ENCODE assay signal across 1 cellular context in the genomic region with DNA sequence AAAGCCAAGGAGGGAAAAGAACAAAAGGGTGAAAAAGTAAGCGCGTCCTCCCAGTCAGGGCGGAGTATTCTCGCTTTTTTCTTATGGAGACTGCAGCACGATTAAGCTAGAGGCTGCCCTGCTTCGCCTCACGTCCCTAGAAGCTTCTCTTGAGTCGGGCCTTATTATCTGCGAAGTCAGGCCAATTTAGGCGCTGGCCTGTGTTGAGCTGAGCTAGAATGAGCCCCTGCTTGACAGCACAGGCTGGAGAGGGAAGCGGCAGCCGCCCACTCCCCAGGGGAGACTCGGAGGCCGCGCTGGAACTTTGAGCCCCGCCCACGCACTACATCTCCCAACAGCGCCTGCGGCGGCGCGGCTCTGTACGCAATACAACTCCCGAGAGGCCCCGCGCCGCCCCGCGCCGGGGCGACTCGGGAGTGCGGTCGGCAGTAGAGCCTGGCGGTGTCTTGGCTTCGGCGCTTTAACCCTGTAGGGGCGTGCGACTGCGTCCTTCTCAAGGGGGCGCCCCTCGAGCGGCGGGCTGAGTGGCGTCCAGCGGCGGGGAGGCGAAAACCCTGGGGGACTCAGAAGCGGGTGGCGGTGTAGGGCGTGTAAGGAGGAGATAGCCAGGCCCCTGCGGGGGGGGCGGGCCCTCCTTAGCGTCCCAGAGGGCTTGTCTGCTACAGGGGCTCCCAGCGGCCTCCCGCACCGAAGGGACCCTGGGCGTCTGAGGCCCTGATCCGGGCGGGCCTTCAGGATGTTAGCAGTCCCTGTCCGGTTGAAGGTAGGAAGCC.
TF ChIP-seq lines count a peak whose summit lies in the region.

No MANE protein-coding gene starts in this region.

TF ChIP-seq in HepG2, 621 proteins besides CTCF, POLR2A, EP300 and RAD21 (continued from another document and continues in another):
- TF ChIP-seq, protein P1, sequence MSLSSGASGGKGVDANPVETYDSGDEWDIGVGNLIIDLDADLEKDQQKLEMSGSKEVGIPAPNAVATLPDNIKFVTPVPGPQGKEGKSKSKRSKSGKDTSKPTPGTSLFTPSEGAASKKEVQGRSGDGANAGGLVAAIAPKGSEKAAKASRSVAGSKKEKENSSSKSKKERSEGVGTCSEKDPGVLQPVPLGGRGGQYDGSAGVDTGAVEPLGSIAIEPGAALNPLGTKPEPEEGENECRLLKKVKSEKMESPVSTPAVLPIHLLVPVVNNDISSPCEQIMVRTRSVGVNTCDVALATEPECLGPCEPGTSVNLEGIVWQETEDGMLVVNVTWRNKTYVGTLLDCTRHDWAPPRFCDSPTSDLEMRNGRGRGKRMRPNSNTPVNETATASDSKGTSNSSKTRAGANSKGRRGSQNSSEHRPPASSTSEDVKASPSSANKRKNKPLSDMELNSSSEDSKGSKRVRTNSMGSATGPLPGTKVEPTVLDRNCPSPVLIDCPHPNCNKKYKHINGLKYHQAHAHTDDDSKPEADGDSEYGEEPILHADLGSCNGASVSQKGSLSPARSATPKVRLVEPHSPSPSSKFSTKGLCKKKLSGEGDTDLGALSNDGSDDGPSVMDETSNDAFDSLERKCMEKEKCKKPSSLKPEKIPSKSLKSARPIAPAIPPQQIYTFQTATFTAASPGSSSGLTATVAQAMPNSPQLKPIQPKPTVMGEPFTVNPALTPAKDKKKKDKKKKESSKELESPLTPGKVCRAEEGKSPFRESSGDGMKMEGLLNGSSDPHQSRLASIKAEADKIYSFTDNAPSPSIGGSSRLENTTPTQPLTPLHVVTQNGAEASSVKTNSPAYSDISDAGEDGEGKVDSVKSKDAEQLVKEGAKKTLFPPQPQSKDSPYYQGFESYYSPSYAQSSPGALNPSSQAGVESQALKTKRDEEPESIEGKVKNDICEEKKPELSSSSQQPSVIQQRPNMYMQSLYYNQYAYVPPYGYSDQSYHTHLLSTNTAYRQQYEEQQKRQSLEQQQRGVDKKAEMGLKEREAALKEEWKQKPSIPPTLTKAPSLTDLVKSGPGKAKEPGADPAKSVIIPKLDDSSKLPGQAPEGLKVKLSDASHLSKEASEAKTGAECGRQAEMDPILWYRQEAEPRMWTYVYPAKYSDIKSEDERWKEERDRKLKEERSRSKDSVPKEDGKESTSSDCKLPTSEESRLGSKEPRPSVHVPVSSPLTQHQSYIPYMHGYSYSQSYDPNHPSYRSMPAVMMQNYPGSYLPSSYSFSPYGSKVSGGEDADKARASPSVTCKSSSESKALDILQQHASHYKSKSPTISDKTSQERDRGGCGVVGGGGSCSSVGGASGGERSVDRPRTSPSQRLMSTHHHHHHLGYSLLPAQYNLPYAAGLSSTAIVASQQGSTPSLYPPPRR (CRISPR knock-in tag; IDR thresholded peaks at IDR 0.05; ENCODE audit: borderline replicate concordance): 0 out of 2 replicates have a peak, but pooled peaks have one; percentile 58
- TF ChIP-seq, protein P2, sequence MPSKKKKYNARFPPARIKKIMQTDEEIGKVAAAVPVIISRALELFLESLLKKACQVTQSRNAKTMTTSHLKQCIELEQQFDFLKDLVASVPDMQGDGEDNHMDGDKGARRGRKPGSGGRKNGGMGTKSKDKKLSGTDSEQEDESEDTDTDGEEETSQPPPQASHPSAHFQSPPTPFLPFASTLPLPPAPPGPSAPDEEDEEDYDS (CRISPR knock-in tag; IDR thresholded peaks at IDR 0.05): peak; percentile 45; the same call in 1 of the 2 replicates
- TF ChIP-seq HNF4G (IDR thresholded peaks at IDR 0.05; ENCODE audit: borderline replicate concordance, low read depth, low read length) (peak; percentile 21; the same call in 1 of the 2 replicates), HNF4G (CRISPR knock-in tag; IDR thresholded peaks at IDR 0.05; ENCODE audit: borderline replicate concordance, low read depth) (no peak), KAT8 (CRISPR knock-in tag; IDR thresholded peaks at IDR 0.05) (peak; percentile 74), PHF5A (CRISPR knock-in tag; IDR thresholded peaks at IDR 0.05; ENCODE audit: low read depth, unreplicated experiment) (peak; percentile 43), ZFP37 (CRISPR knock-in tag; IDR thresholded peaks at IDR 0.05; ENCODE audit: borderline replicate concordance) (no peak; the same call in 1 of the 2 replicates), AGO2 (optimal IDR thresholded peaks at IDR 0.05; ENCODE audit: low read depth, low read length) (peak; percentile 79), ZMYM4 (CRISPR knock-in tag; IDR thresholded peaks at IDR 0.05) (0 out of 2 replicates have a peak, but pooled peaks have one; percentile 10), PHF21A (CRISPR knock-in tag; IDR thresholded peaks at IDR 0.05) (peak; percentile 59; the same call in 1 of the 2 replicates), ETV6 (CRISPR knock-in tag; conservative IDR thresholded peaks at IDR 0.05) (no peak), ZNF607 (CRISPR knock-in tag; IDR thresholded peaks at IDR 0.05; ENCODE audit: borderline replicate concordance) (no peak; the same call in none of the 2 replicates), HOXA7 (CRISPR knock-in tag; IDR thresholded peaks at IDR 0.05) (no peak), SKI (IDR thresholded peaks at IDR 0.05; ENCODE audit: partially characterized antibody) (peak; percentile 65), RXRB (CRISPR knock-in tag; IDR thresholded peaks at IDR 0.05; ENCODE audit: borderline replicate concordance) (peak; percentile 47; the same call in 1 of the 2 replicates), SRF (IDR thresholded peaks at IDR 0.05; ENCODE audit: low read depth, low read length) (peak; percentile 60; the same call in 1 of the 2 replicates), XRCC5 (optimal IDR thresholded peaks at IDR 0.05; ENCODE audit: low read length) (peak; percentile 47), KLF12 (CRISPR knock-in tag; IDR thresholded peaks at IDR 0.05; ENCODE audit: borderline replicate concordance) (peak; percentile 2; the same call in 1 of the 2 replicates), ZNF17 (CRISPR knock-in tag; IDR thresholded peaks at IDR 0.05) (no peak), KLF16 (CRISPR knock-in tag; IDR thresholded peaks at IDR 0.05) (peak in 1 of 2 experiments; percentile 80; a peak in 2 of 4 replicates), ZSCAN12 (CRISPR knock-in tag; IDR thresholded peaks at IDR 0.05) (no peak), ZNF282 (IDR thresholded peaks at IDR 0.05; ENCODE audit: partially characterized antibody) (no peak), GABPB1 (CRISPR knock-in tag; IDR thresholded peaks at IDR 0.05) (peak; percentile 82; the same call in 1 of the 2 replicates), TCF12 (IDR thresholded peaks at IDR 0.05) (no peak), TCF12 (CRISPR knock-in tag; IDR thresholded peaks at IDR 0.05) (0 out of 2 replicates have a peak, but pooled peaks have one; percentile 33), KLF15 (CRISPR knock-in tag; IDR thresholded peaks at IDR 0.05; ENCODE audit: borderline replicate concordance) (0 out of 2 replicates have a peak, but pooled peaks have one; percentile 74), GFI1 (CRISPR knock-in tag; IDR thresholded peaks at IDR 0.05; ENCODE audit: borderline replicate concordance) (peak; percentile 35; the same call in 1 of the 2 replicates), ZNF264 (CRISPR knock-in tag; IDR thresholded peaks at IDR 0.05) (0 out of 2 replicates have a peak, but pooled peaks have one; percentile 22), CREM (IDR thresholded peaks at IDR 0.05) (peak; percentile 91), CREM (CRISPR knock-in tag; IDR thresholded peaks at IDR 0.05) (peak; percentile 47; the same call in 1 of the 2 replicates), CCDC6 (CRISPR knock-in tag; IDR thresholded peaks at IDR 0.05) (peak; percentile 74; the same call in 1 of the 2 replicates), ZNF589 (CRISPR knock-in tag; conservative IDR thresholded peaks at IDR 0.05) (0 out of 2 replicates have a peak, but pooled peaks have one; percentile 72), TAF15 (IDR thresholded peaks at IDR 0.05; ENCODE audit: low read depth, low read length, poor library complexity, severe bottlenecking) (peak; percentile 97), JDP2 (CRISPR knock-in tag; IDR thresholded peaks at IDR 0.05; ENCODE audit: borderline replicate concordance) (no peak), ZFP82 (CRISPR knock-in tag; IDR thresholded peaks at IDR 0.05; ENCODE audit: borderline replicate concordance) (0 out of 2 replicates have a peak, but pooled peaks have one; percentile 56)
- TF ChIP-seq, protein P3, sequence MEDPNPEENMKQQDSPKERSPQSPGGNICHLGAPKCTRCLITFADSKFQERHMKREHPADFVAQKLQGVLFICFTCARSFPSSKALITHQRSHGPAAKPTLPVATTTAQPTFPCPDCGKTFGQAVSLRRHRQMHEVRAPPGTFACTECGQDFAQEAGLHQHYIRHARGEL (CRISPR knock-in tag; IDR thresholded peaks at IDR 0.05): 0 out of 2 replicates have a peak, but pooled peaks have one; percentile 7
- TF ChIP-seq, protein P4, sequence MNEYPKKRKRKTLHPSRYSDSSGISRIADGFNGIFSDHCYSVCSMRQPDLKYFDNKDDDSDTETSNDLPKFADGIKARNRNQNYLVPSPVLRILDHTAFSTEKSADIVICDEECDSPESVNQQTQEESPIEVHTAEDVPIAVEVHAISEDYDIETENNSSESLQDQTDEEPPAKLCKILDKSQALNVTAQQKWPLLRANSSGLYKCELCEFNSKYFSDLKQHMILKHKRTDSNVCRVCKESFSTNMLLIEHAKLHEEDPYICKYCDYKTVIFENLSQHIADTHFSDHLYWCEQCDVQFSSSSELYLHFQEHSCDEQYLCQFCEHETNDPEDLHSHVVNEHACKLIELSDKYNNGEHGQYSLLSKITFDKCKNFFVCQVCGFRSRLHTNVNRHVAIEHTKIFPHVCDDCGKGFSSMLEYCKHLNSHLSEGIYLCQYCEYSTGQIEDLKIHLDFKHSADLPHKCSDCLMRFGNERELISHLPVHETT (CRISPR knock-in tag; conservative IDR thresholded peaks at IDR 0.05): 0 out of 2 replicates have a peak, but pooled peaks have one; percentile 57
- TF ChIP-seq, protein P5, sequence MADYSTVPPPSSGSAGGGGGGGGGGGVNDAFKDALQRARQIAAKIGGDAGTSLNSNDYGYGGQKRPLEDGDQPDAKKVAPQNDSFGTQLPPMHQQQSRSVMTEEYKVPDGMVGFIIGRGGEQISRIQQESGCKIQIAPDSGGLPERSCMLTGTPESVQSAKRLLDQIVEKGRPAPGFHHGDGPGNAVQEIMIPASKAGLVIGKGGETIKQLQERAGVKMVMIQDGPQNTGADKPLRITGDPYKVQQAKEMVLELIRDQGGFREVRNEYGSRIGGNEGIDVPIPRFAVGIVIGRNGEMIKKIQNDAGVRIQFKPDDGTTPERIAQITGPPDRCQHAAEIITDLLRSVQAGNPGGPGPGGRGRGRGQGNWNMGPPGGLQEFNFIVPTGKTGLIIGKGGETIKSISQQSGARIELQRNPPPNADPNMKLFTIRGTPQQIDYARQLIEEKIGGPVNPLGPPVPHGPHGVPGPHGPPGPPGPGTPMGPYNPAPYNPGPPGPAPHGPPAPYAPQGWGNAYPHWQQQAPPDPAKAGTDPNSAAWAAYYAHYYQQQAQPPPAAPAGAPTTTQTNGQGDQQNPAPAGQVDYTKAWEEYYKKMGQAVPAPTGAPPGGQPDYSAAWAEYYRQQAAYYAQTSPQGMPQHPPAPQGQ (CRISPR knock-in tag; IDR thresholded peaks at IDR 0.05; ENCODE audit: borderline replicate concordance): no peak
- TF ChIP-seq, protein P6, sequence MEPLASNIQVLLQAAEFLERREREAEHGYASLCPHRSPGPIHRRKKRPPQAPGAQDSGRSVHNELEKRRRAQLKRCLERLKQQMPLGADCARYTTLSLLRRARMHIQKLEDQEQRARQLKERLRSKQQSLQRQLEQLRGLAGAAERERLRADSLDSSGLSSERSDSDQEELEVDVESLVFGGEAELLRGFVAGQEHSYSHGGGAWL (CRISPR knock-in tag; IDR thresholded peaks at IDR 0.05): no peak
- TF ChIP-seq, protein P7, sequence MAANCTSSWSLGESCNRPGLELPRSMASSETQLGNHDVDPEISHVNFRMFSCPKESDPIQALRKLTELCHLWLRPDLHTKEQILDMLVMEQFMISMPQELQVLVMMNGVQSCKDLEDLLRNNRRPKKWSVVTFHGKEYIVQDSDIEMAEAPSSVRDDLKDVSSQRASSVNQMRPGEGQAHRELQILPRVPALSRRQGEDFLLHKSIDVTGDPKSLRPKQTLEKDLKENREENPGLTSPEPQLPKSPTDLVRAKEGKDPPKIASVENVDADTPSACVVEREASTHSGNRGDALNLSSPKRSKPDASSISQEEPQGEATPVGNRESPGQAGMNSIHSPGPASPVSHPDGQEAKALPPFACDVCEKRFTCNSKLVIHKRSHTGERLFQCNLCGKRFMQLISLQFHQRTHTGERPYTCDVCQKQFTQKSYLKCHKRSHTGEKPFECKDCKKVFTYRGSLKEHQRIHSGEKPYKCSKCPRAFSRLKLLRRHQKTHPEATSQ (CRISPR knock-in tag; IDR thresholded peaks at IDR 0.05; ENCODE audit: borderline replicate concordance): peak; percentile 89; the same call in 1 of the 2 replicates
- TF ChIP-seq, protein P8, sequence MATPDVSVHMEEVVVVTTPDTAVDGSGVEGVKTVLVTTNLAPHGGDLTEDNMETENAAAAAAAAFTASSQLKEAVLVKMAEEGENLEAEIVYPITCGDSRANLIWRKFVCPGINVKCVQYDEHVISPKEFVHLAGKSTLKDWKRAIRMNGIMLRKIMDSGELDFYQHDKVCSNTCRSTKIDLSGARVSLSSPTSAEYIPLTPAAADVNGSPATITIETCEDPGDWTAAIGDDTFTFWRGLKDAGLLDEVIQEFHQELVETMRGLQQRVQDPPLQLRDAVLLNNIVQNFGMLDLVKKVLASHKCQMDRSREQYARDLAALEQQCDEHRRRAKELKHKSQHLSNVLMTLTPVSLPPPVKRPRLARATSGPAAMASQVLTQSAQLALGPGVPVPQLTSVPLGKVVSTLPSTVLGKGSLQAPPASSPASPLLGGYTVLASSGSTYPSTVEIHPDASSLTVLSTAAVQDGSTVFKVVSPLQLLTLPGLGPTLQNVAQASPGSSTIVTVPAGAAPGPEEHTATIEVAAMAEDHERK (CRISPR knock-in tag; IDR thresholded peaks at IDR 0.05; ENCODE audit: low read depth): peak; percentile 80
- TF ChIP-seq, protein P9, sequence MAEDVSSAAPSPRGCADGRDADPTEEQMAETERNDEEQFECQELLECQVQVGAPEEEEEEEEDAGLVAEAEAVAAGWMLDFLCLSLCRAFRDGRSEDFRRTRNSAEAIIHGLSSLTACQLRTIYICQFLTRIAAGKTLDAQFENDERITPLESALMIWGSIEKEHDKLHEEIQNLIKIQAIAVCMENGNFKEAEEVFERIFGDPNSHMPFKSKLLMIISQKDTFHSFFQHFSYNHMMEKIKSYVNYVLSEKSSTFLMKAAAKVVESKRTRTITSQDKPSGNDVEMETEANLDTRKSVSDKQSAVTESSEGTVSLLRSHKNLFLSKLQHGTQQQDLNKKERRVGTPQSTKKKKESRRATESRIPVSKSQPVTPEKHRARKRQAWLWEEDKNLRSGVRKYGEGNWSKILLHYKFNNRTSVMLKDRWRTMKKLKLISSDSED (CRISPR knock-in tag; IDR thresholded peaks at IDR 0.05): 0 out of 2 replicates have a peak, but pooled peaks have one; percentile 85
- TF ChIP-seq, protein P10, sequence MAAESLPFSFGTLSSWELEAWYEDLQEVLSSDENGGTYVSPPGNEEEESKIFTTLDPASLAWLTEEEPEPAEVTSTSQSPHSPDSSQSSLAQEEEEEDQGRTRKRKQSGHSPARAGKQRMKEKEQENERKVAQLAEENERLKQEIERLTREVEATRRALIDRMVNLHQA (CRISPR knock-in tag; IDR thresholded peaks at IDR 0.05): no peak
- TF ChIP-seq, protein P11, sequence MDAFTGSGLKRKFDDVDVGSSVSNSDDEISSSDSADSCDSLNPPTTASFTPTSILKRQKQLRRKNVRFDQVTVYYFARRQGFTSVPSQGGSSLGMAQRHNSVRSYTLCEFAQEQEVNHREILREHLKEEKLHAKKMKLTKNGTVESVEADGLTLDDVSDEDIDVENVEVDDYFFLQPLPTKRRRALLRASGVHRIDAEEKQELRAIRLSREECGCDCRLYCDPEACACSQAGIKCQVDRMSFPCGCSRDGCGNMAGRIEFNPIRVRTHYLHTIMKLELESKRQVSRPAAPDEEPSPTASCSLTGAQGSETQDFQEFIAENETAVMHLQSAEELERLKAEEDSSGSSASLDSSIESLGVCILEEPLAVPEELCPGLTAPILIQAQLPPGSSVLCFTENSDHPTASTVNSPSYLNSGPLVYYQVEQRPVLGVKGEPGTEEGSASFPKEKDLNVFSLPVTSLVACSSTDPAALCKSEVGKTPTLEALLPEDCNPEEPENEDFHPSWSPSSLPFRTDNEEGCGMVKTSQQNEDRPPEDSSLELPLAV (CRISPR knock-in tag; conservative IDR thresholded peaks at IDR 0.05; ENCODE audit: low read depth): no peak
